In genomic region chr20:61897401-61898295, GRCh38 we compare ENCODE assay signal across 1 cellular context.
TF ChIP-seq lines count a peak whose summit lies in the region.

No MANE protein-coding gene starts in this region.

TF ChIP-seq in HepG2, 621 proteins besides CTCF, POLR2A, EP300 and RAD21 (continued from another document):
- TF ChIP-seq, protein P1, sequence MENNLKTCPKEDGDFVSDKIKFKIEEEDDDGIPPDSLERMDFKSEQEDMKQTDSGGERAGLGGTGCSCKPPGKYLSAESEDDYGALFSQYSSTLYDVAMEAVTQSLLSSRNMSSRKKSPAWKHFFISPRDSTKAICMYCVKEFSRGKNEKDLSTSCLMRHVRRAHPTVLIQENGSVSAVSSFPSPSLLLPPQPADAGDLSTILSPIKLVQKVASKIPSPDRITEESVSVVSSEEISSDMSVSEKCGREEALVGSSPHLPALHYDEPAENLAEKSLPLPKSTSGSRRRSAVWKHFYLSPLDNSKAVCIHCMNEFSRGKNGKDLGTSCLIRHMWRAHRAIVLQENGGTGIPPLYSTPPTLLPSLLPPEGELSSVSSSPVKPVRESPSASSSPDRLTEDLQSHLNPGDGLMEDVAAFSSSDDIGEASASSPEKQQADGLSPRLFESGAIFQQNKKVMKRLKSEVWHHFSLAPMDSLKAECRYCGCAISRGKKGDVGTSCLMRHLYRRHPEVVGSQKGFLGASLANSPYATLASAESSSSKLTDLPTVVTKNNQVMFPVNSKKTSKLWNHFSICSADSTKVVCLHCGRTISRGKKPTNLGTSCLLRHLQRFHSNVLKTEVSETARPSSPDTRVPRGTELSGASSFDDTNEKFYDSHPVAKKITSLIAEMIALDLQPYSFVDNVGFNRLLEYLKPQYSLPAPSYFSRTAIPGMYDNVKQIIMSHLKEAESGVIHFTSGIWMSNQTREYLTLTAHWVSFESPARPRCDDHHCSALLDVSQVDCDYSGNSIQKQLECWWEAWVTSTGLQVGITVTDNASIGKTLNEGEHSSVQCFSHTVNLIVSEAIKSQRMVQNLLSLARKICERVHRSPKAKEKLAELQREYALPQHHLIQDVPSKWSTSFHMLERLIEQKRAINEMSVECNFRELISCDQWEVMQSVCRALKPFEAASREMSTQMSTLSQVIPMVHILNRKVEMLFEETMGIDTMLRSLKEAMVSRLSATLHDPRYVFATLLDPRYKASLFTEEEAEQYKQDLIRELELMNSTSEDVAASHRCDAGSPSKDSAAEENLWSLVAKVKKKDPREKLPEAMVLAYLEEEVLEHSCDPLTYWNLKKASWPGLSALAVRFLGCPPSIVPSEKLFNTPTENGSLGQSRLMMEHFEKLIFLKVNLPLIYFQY (CRISPR knock-in tag; IDR thresholded peaks at IDR 0.05; ENCODE audit: borderline replicate concordance) = no peak
- TF ChIP-seq EZH2 (conservative IDR thresholded peaks at IDR 0.05; ENCODE audit: low read depth, low read length) = peak; percentile 51; the same call in 1 of the 2 replicates
- no peak for TF ChIP-seq REPIN1 (CRISPR knock-in tag; IDR thresholded peaks at IDR 0.05; ENCODE audit: borderline replicate concordance, low read depth)
- no peak for TF ChIP-seq ZNF891 (CRISPR knock-in tag; IDR thresholded peaks at IDR 0.05)
